Comparison of ENCODE assay signal across 16 cellular contexts in genomic region chr22:18971321-18971751, GRCh38. TPM values are rescaled to one million over a fixed set of nuclear protein-coding genes. Genes with fewer than 3 reads are reported as not detected.
A peak's percentile ranks its signal among the peaks of the same experiment; 100 is the strongest.
DNase-seq lines count a peak whose midpoint lies in the region; ATAC-seq lines count a peak whose summit lies in the region.
"Had no signal": no experiment of that assay in that cellular context is flagged by ENCODE, and none has a peak within 500 bp of the region (broad histone marks: within the 10 kb centered on the region; RNA-seq: fewer than 3 reads in every experiment).

No MANE protein-coding gene starts in this region.

- no peaks in the 10 kb centered on the region for H3K9me3 ChIP-seq in iPS-15b (ENCODE audit: control insufficient read depth, insufficient read depth, low read length)
- H3K9me3 ChIP-seq: adrenal gland, colonic mucosa, esophagus muscularis mucosa, tibial artery had no signal

- no peaks in the 10 kb centered on the region for H3K4me1 ChIP-seq in iPS-15b (ENCODE audit: control insufficient read depth, insufficient read depth, low read length)
- H3K4me1 ChIP-seq: colonic mucosa had no signal

- H3K4me3 Mint-ChIP-seq in activated CD4-positive, alpha-beta memory T cell treated with anti-CD3 and anti-CD28 coated beads for 36 hours: peak overlapping the region; percentile 26
- peak overlapping the region; percentile 24 for H3K4me3 Mint-ChIP-seq in stimulated activated effector memory CD8-positive, alpha-beta T cell treated with anti-CD3 and anti-CD28 coated beads, Interleukin-12 subunit alpha, Interleukin-12 subunit beta, amount 100 ng/mL, for 72 hours

- H3K4me3 ChIP-seq in iPS-15b (ENCODE audit: low read depth, low read length): peak overlapping the region; percentile 55

- no peak overlapping the region for H3K9ac ChIP-seq in iPS-15b (ENCODE audit: low read depth, low read length)

- no peaks in the 10 kb centered on the region for H3K36me3 Mint-ChIP-seq in activated CD4-positive, alpha-beta memory T cell treated with anti-CD3 and anti-CD28 coated beads for 36 hours
- H3K36me3 Mint-ChIP-seq in stimulated activated effector memory CD8-positive, alpha-beta T cell treated with anti-CD3 and anti-CD28 coated beads, Interleukin-12 subunit alpha, Interleukin-12 subunit beta, amount 100 ng/mL, for 72 hours: no peaks in the 10 kb centered on the region
- H3K36me3 Mint-ChIP-seq: naive thymus-derived CD4-positive, alpha-beta T cell had no signal

- intact Hi-C loops in Right ventricle myocardium inferior (cut with DNase I): no loop called here
- intact Hi-C loops in left ventricle myocardium superior (cut with micrococcal nuclease): no loop called here
- intact Hi-C loops in activated CD4-positive, alpha-beta memory T cell treated with anti-CD3 and anti-CD28 coated beads for 36 hours (cut with micrococcal nuclease): no loop called here

- peaks cover 8% of the 10 kb centered on the region for H3K27me3 Mint-ChIP-seq in activated CD4-positive, alpha-beta memory T cell treated with anti-CD3 and anti-CD28 coated beads for 36 hours

- CTCF ChIA-PET in activated CD4-positive, alpha-beta memory T cell treated with anti-CD3 and anti-CD28 coated beads for 36 hours (lab: Charles Lee): no interaction called here

- ATAC-seq in Right ventricle myocardium inferior: no peak
- no peak for ATAC-seq in left ventricle myocardium superior
- ATAC-seq in stimulated activated effector memory CD8-positive, alpha-beta T cell treated with anti-CD3 and anti-CD28 coated beads, Interleukin-12 subunit alpha, Interleukin-12 subunit beta, amount 100 ng/mL, for 72 hours: no peak
- no peak for ATAC-seq in HG03521 (IDR thresholded peaks at IDR 0.05; ENCODE audit: unreplicated experiment)
- ATAC-seq: naive thymus-derived CD4-positive, alpha-beta T cell had no signal

- no peaks in the 10 kb centered on the region for H3K4me1 Mint-ChIP-seq in activated CD4-positive, alpha-beta memory T cell treated with anti-CD3 and anti-CD28 coated beads for 36 hours (ENCODE audit: low read depth)
- H3K4me1 Mint-ChIP-seq in stimulated activated effector memory CD8-positive, alpha-beta T cell treated with anti-CD3 and anti-CD28 coated beads, Interleukin-12 subunit alpha, Interleukin-12 subunit beta, amount 100 ng/mL, for 72 hours: no peaks in the 10 kb centered on the region

- no peaks in the 10 kb centered on the region for H3K9me3 Mint-ChIP-seq in activated CD4-positive, alpha-beta memory T cell treated with anti-CD3 and anti-CD28 coated beads for 36 hours
- no peaks in the 10 kb centered on the region for H3K9me3 Mint-ChIP-seq in stimulated activated effector memory CD8-positive, alpha-beta T cell treated with anti-CD3 and anti-CD28 coated beads, Interleukin-12 subunit alpha, Interleukin-12 subunit beta, amount 100 ng/mL, for 72 hours

- POLR2A ChIA-PET in activated CD4-positive, alpha-beta memory T cell treated with anti-CD3 and anti-CD28 coated beads for 36 hours (lab: Charles Lee): no interaction called here

- H3K27me3 ChIP-seq in iPS-15b (ENCODE audit: control insufficient read depth, insufficient read depth, low read length): no peaks in the 10 kb centered on the region
- H3K27me3 ChIP-seq: adrenal gland had no signal

- no peak overlapping the region for H3K27ac Mint-ChIP-seq in activated CD4-positive, alpha-beta memory T cell treated with anti-CD3 and anti-CD28 coated beads for 36 hours
- H3K27ac Mint-ChIP-seq in stimulated activated effector memory CD8-positive, alpha-beta T cell treated with anti-CD3 and anti-CD28 coated beads, Interleukin-12 subunit alpha, Interleukin-12 subunit beta, amount 100 ng/mL, for 72 hours: no peak overlapping the region
- H3K27ac Mint-ChIP-seq: naive thymus-derived CD4-positive, alpha-beta T cell had no signal

- DNase-seq in Right ventricle myocardium inferior (ENCODE audit: missing footprints) (peak; percentile 26), left ventricle myocardium superior (no peak), NCI-H2196 (lab: John Stamatoyannopoulos, UW; ENCODE audit: unreplicated experiment) (no peak)
- no peak for DNase-seq in activated CD4-positive, alpha-beta memory T cell treated with anti-CD3 and anti-CD28 coated beads for 36 hours
- DNase-seq in stimulated activated effector memory CD8-positive, alpha-beta T cell treated with anti-CD3 and anti-CD28 coated beads, Interleukin-12 subunit alpha, Interleukin-12 subunit beta, amount 100 ng/mL, for 72 hours (ENCODE audit: low spot score in 2 of 2): no peak
- no peak for DNase-seq in stimulated activated naive CD4-positive, alpha-beta T cell treated with Interleukin-2 at 50 U/mL for 16 hours (lab: John Stamatoyannopoulos, UW)
- DNase-seq: adrenal gland; colonic mucosa; left cardiac atrium; naive thymus-derived CD4-positive, alpha-beta T cell; NCI-H1930; stimulated activated CD4-positive, alpha-beta T cell treated with anti-CD3 and anti-CD28 coated beads, Interleukin-2, amount 100 ng/mL, for 24 hours; tibial artery had no signal

- no peaks in the 10 kb centered on the region for H3K36me3 ChIP-seq in iPS-15b (ENCODE audit: control insufficient read depth, insufficient read depth, low read length)
- H3K36me3 ChIP-seq: adrenal gland, colonic mucosa, esophagus muscularis mucosa, tibial artery had no signal

RNA-seq across cellular contexts. Expression of gene PRODH, which starts 35.2 kb away (rescaled TPM):
- total RNA-seq in Right ventricle myocardium inferior (7.4 TPM), left ventricle myocardium superior (9.1 TPM)
- under 1 TPM in 1 of 2 experiments, not detected in 1; 0.56 TPM for total RNA-seq in activated CD4-positive, alpha-beta memory T cell treated with anti-CD3 and anti-CD28 coated beads for 36 hours
